Comparison of ENCODE assay signal across 26 cellular contexts in genomic region chr12:105878964-105879363, GRCh38.
"Had no signal": no experiment of that assay in that cellular context is flagged by ENCODE, and none has a peak within 500 bp of the region (broad histone marks: within the 10 kb centered on the region; RNA-seq: fewer than 3 reads in every experiment).

No MANE protein-coding gene starts in this region.

- H3K4me3 ChIP-seq: esophagus squamous epithelium, gastroesophageal sphincter, heart left ventricle, sigmoid colon, smooth muscle cell, transverse colon had no signal

- H3K4me1 Mint-ChIP-seq: activated naive CD8-positive, alpha-beta T cell treated with anti-CD3 and anti-CD28 coated beads, Interleukin-2, amount 50 U/mL, for 24 hours; naive B cell; stimulated activated naive B cell treated with anti-CD40 and anti-IgM and Interleukin-4, amounts not matched to agents 10 μg/mL and 1 μg/mL and 100 μg/mL, for 72 hours; T-helper 17 cell had no signal

- H3K36me3 ChIP-seq: esophagus squamous epithelium, gastroesophageal sphincter, heart left ventricle, sigmoid colon, transverse colon had no signal

- H3K27me3 ChIP-seq: esophagus squamous epithelium, gastroesophageal sphincter, heart left ventricle, sigmoid colon, transverse colon had no signal

- DNase-seq: activated CD4-positive, alpha-beta T cell treated with anti-CD3 and anti-CD28 coated beads for 4 hours; activated CD4-positive, alpha-beta T cell treated with anti-CD3 and anti-CD28 coated beads, Interleukin-2, amount 50 U/mL, for 48 hours; activated CD4-positive, CD25-positive, alpha-beta regulatory T cell; activated CD8-positive, alpha-beta memory T cell treated with anti-CD3 and anti-CD28 coated beads, Interleukin-2, amount 50 U/mL, for 48 hours; activated effector memory CD4-positive, alpha-beta T cell treated with anti-CD3 and anti-CD28 coated beads, Interleukin-2, amount 50 U/mL, for 16 hours; activated naive CD4-positive, alpha-beta T cell treated with anti-CD3 and anti-CD28 coated beads, Interleukin-2, amount 50 U/mL, for 16 hours; activated naive CD8-positive, alpha-beta T cell treated with anti-CD3 and anti-CD28 coated beads, Interleukin-2, amount 50 U/mL, for 24 hours; activated T-cell treated with anti-CD3 and anti-CD28 coated beads, Interleukin-2, amount 50 U/mL, for 4 hours; effector CD8-positive, alpha-beta T cell; esophagus squamous epithelium; heart left ventricle; islet precursor cell; left colon; mesenchymal stem cell; naive B cell; retina; sigmoid colon; stimulated activated CD4-positive, alpha-beta T cell treated with anti-CD3 and anti-CD28 coated beads, Interleukin-2, amount 100 ng/mL, for 48 hours; stimulated activated CD8-positive, alpha-beta memory T cell treated with anti-CD3 and anti-CD28 coated beads, Interleukin-4, amount 100 ng/mL, for 48 hours; stimulated activated naive B cell treated with anti-CD40 and anti-IgM and Interleukin-4, amounts not matched to agents 10 μg/mL and 1 μg/mL and 100 μg/mL, for 72 hours; T-helper 17 cell; transverse colon had no signal

- H3K27ac ChIP-seq: esophagus squamous epithelium, gastroesophageal sphincter, heart left ventricle, sigmoid colon, transverse colon had no signal

- H3K4me2 ChIP-seq: smooth muscle cell had no signal

- H3K27me3 Mint-ChIP-seq: activated naive CD8-positive, alpha-beta T cell treated with anti-CD3 and anti-CD28 coated beads, Interleukin-2, amount 50 U/mL, for 24 hours; dendritic cell treated with granulocyte-macrophage colony-stimulating factor and Interleukin-4, amounts not matched to agents 40 ng/mL and 50 ng/mL, for 4 days; stimulated activated naive B cell treated with anti-CD40 and anti-IgM and Interleukin-4, amounts not matched to agents 10 μg/mL and 1 μg/mL and 100 μg/mL, for 72 hours had no signal

- H3K36me3 Mint-ChIP-seq: naive B cell; stimulated activated naive B cell treated with anti-CD40 and anti-IgM and Interleukin-4, amounts not matched to agents 10 μg/mL and 1 μg/mL and 100 μg/mL, for 72 hours had no signal

- H3K9me3 Mint-ChIP-seq: activated naive CD8-positive, alpha-beta T cell treated with anti-CD3 and anti-CD28 coated beads, Interleukin-2, amount 50 U/mL, for 24 hours; activated T-cell treated with anti-CD3 and anti-CD28 coated beads, Interleukin-2, amount 50 U/mL, for 4 hours; dendritic cell treated with granulocyte-macrophage colony-stimulating factor and Interleukin-4, amounts not matched to agents 40 ng/mL and 50 ng/mL, for 4 days; stimulated activated naive B cell treated with anti-CD40 and anti-IgM and Interleukin-4, amounts not matched to agents 10 μg/mL and 1 μg/mL and 100 μg/mL, for 72 hours had no signal

- H3K4me1 ChIP-seq: esophagus squamous epithelium, gastroesophageal sphincter, sigmoid colon, transverse colon had no signal

- H3K4me3 Mint-ChIP-seq: activated naive CD8-positive, alpha-beta T cell treated with anti-CD3 and anti-CD28 coated beads, Interleukin-2, amount 50 U/mL, for 24 hours; activated T-cell treated with anti-CD3 and anti-CD28 coated beads, Interleukin-2, amount 50 U/mL, for 4 hours; dendritic cell treated with granulocyte-macrophage colony-stimulating factor and Interleukin-4, amounts not matched to agents 40 ng/mL and 50 ng/mL, for 4 days; naive B cell; stimulated activated naive B cell treated with anti-CD40 and anti-IgM and Interleukin-4, amounts not matched to agents 10 μg/mL and 1 μg/mL and 100 μg/mL, for 72 hours; T-helper 17 cell had no signal

- H3K9me3 ChIP-seq: esophagus squamous epithelium, gastroesophageal sphincter, heart left ventricle, sigmoid colon, transverse colon had no signal

- H3K27ac Mint-ChIP-seq: activated naive CD8-positive, alpha-beta T cell treated with anti-CD3 and anti-CD28 coated beads, Interleukin-2, amount 50 U/mL, for 24 hours; dendritic cell treated with granulocyte-macrophage colony-stimulating factor and Interleukin-4, amounts not matched to agents 40 ng/mL and 50 ng/mL, for 4 days; naive B cell; progenitor cell of endocrine pancreas; stimulated activated naive B cell treated with anti-CD40 and anti-IgM and Interleukin-4, amounts not matched to agents 10 μg/mL and 1 μg/mL and 100 μg/mL, for 72 hours; T-helper 17 cell had no signal
